18 cellular contexts compared by ENCODE assay signal in the genomic region with DNA sequence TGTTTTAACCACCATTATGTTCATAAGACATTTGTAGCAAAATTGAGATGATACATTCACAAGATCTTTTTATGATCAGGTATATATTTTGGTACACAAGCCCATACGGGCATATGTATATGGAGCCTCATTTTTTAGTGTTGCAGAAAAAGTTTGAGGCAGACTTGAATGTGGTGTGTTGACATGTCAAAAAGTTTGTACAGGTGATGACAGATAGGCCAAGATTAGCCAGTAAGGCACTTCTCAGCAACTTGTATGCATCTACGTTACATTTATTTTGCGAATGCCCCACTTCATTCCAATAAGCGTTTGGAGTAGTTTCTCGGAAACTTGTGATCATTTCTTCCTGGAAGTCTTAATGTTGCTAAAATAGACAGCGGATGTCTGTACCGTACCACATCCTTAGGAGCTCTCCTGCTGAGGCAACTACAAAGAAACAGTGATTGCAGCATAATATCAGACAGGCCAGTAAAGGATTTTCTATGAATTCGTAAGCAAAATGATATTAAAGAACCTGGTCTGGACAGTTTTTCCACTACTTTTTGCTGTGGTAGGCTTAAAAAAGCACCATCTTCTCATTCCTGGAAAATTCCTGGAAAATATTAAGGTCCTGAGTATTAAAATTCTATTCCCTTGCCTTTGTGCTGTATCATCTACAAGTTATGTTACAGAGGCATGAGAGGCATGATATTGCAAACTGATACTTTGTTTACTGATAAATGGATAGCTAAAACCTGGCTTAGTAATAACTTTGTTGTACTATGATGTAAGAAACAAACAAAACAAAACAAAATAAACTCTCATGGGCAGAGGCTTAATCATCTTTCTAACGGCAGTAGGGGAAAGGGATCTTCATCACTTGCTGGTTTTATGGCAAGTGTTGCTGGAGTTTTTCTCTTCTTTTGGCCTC.
DNase-seq lines count a peak whose midpoint lies in the region; ATAC-seq and TF ChIP-seq lines count a peak whose summit lies in the region.
"Had no signal": no experiment of that assay in that cellular context is flagged by ENCODE, and none has a peak within 500 bp of the region (broad histone marks: within the 10 kb centered on the region; RNA-seq: fewer than 3 reads in every experiment).

No MANE protein-coding gene starts in this region.

- DNase-seq in left ventricle myocardium superior (no peak), right cardiac atrium (no peak), fibroblast of villous mesenchyme (ENCODE audit: low read depth) (peak; percentile 68), COR-L47 (lab: John Stamatoyannopoulos, UW) (no peak), GM10248 (ENCODE audit: extremely low spot score) (no peak)
- DNase-seq in activated CD4-positive, alpha-beta memory T cell treated with anti-CD3 and anti-CD28 coated beads for 36 hours: no peak
- DNase-seq: Caco-2, HCEC 1CT, Kasumi-1, NCI-H1105, NCI-H1694 treated with DMSO at 0.1 percent for 48 hours, NCI-H2107, NCI-H226, NCI-H526 treated with DMSO at 0.1 percent for 48 hours, RPMI8226 had no signal

- no peaks in the 10 kb centered on the region for H3K27me3 ChIP-seq in right cardiac atrium (ENCODE audit: control insufficient read depth, insufficient read depth)

- no peak overlapping the region for H3K27ac ChIP-seq in right cardiac atrium (ENCODE audit: low read length)

- H3K4me3 ChIP-seq in right cardiac atrium (ENCODE audit: low read length): no peak overlapping the region
- H3K4me3 ChIP-seq in fibroblast of villous mesenchyme (ENCODE audit: low read depth, low read length): peak overlapping the region; percentile 21

- H3K9me3 Mint-ChIP-seq in activated CD4-positive, alpha-beta memory T cell treated with anti-CD3 and anti-CD28 coated beads for 36 hours: no peaks in the 10 kb centered on the region
- H3K9me3 Mint-ChIP-seq: CD14-positive monocyte, IgD-negative memory B cell had no signal

- POLR2A ChIA-PET in activated CD4-positive, alpha-beta memory T cell treated with anti-CD3 and anti-CD28 coated beads for 36 hours (lab: Charles Lee): no interaction called here
- POLR2A ChIA-PET in GM10248 (lab: Yijun Ruan, JAX): no interaction called here

- intact Hi-C loops in left ventricle myocardium superior (cut with micrococcal nuclease): no loop called here
- intact Hi-C loops in right cardiac atrium (cut with DNase I): no loop called here
- intact Hi-C loops in activated CD4-positive, alpha-beta memory T cell treated with anti-CD3 and anti-CD28 coated beads for 36 hours (cut with micrococcal nuclease): loop anchor here (1.0 kb wide), 1 partner anchor 10 kb away; no protein-coding TSS in a partner anchor

- 67% methylated on average over 9 of the region's 9 CpGs for WGBS in right cardiac atrium

- CTCF ChIA-PET in activated CD4-positive, alpha-beta memory T cell treated with anti-CD3 and anti-CD28 coated beads for 36 hours (lab: Charles Lee): no interaction called here
- CTCF ChIA-PET in GM10248 (lab: Yijun Ruan, JAX): interaction anchor here (1.0 kb wide), 1 partner anchor 17 kb away, joined by 3 read pairs; no protein-coding TSS in a partner anchor

- no peaks in the 10 kb centered on the region for H3K4me1 Mint-ChIP-seq in activated CD4-positive, alpha-beta memory T cell treated with anti-CD3 and anti-CD28 coated beads for 36 hours (ENCODE audit: low read depth)

- no peak for TF ChIP-seq CTCF in fibroblast of villous mesenchyme (IDR thresholded peaks at IDR 0.05; ENCODE audit: insufficient read depth, low read depth, low read length)
- TF ChIP-seq CTCF in GM10248 (IDR thresholded peaks at IDR 0.05; ENCODE audit: control extremely low read depth, extremely low read depth, low read depth, missing control alignments): no peak

- no peaks in the 10 kb centered on the region for H3K4me1 ChIP-seq in right cardiac atrium (ENCODE audit: control insufficient read depth, insufficient read depth, low read length)
- H3K4me1 ChIP-seq: Caco-2 had no signal

- H3K36me3 Mint-ChIP-seq in activated CD4-positive, alpha-beta memory T cell treated with anti-CD3 and anti-CD28 coated beads for 36 hours: no peaks in the 10 kb centered on the region

- no peak overlapping the region for H3K4me3 Mint-ChIP-seq in activated CD4-positive, alpha-beta memory T cell treated with anti-CD3 and anti-CD28 coated beads for 36 hours
- H3K4me3 Mint-ChIP-seq: CD14-positive monocyte, IgD-negative memory B cell had no signal

- H3K9me3 ChIP-seq in right cardiac atrium (ENCODE audit: control insufficient read depth, low read length): no peaks in the 10 kb centered on the region
- H3K9me3 ChIP-seq: Caco-2 had no signal

- H3K27ac Mint-ChIP-seq in activated CD4-positive, alpha-beta memory T cell treated with anti-CD3 and anti-CD28 coated beads for 36 hours: peak overlapping the region; percentile 53
- H3K27ac Mint-ChIP-seq: IgD-negative memory B cell had no signal

- ATAC-seq in left ventricle myocardium superior (peak; percentile 38), right cardiac atrium (no peak), HG03045 (IDR thresholded peaks at IDR 0.05; ENCODE audit: unreplicated experiment) (no peak)

- no peaks in the 10 kb centered on the region for H3K27me3 Mint-ChIP-seq in activated CD4-positive, alpha-beta memory T cell treated with anti-CD3 and anti-CD28 coated beads for 36 hours
- H3K27me3 Mint-ChIP-seq: IgD-negative memory B cell had no signal
